30 cellular contexts compared by ENCODE assay signal in genomic region chr15:68220967-68221366, GRCh38.
"Had no signal": no experiment of that assay in that cellular context is flagged by ENCODE, and none has a peak within 500 bp of the region (broad histone marks: within the 10 kb centered on the region; RNA-seq: fewer than 3 reads in every experiment).

No MANE protein-coding gene starts in this region.

- H3K9me3 Mint-ChIP-seq: activated naive CD4-positive, alpha-beta T cell treated with anti-CD3 and anti-CD28 coated beads for 36 hours; activated naive CD8-positive, alpha-beta T cell treated with anti-CD3 and anti-CD28 coated beads for 36 hours; dendritic cell treated with granulocyte-macrophage colony-stimulating factor and Interleukin-4, amounts not matched to agents 40 ng/mL and 50 ng/mL, for 4 days; naive B cell had no signal

- H3K27me3 Mint-ChIP-seq: activated CD4-positive, alpha-beta T cell treated with anti-CD3 and anti-CD28 coated beads for 36 hours; activated naive CD8-positive, alpha-beta T cell treated with anti-CD3 and anti-CD28 coated beads for 36 hours; dendritic cell treated with granulocyte-macrophage colony-stimulating factor and Interleukin-4, amounts not matched to agents 40 ng/mL and 50 ng/mL, for 4 days; naive B cell had no signal

- H3K4me3 Mint-ChIP-seq: activated CD4-positive, alpha-beta T cell treated with anti-CD3 and anti-CD28 coated beads for 36 hours; activated CD8-positive, alpha-beta T cell treated with anti-CD3 and anti-CD28 coated beads, Interleukin-2, amount 10 ng/mL, durations not matched to agents 7 days and 5 days; activated naive CD4-positive, alpha-beta T cell treated with anti-CD3 and anti-CD28 coated beads for 36 hours; activated naive CD8-positive, alpha-beta T cell treated with anti-CD3 and anti-CD28 coated beads for 36 hours; brain; dendritic cell treated with granulocyte-macrophage colony-stimulating factor and Interleukin-4, amounts not matched to agents 40 ng/mL and 50 ng/mL, for 4 days; endodermal cell; mesothelial cell of epicardium; naive B cell; nephron progenitor cell had no signal

- H3K36me3 ChIP-seq: adrenal gland, cardiac muscle cell, neutrophil, ovary, prostate gland, tibial artery had no signal

- DNase-seq: activated CD4-positive, alpha-beta T cell treated with anti-CD3 and anti-CD28 coated beads for 36 hours; activated CD4-positive, CD25-positive, alpha-beta regulatory T cell; activated CD8-positive, alpha-beta T cell treated with anti-CD3 and anti-CD28 coated beads, Interleukin-2, amount 10 ng/mL, durations not matched to agents 7 days and 5 days; activated effector memory CD4-positive, alpha-beta T cell treated with Interleukin-2 at 50 U/mL for 16 hours; activated naive CD4-positive, alpha-beta T cell treated with anti-CD3 and anti-CD28 coated beads for 36 hours; activated naive CD8-positive, alpha-beta T cell treated with anti-CD3 and anti-CD28 coated beads for 36 hours; endodermal cell; foreskin keratinocyte; hypothalamus; kidney glomerular epithelial cell; left ventricle myocardium inferior; mammary epithelial cell; naive B cell; nephron progenitor cell; retina; stimulated activated CD4-positive, alpha-beta T cell treated with anti-CD3 and anti-CD28 coated beads, Interleukin-15, amount 100 ng/mL, for 24 hours; stimulated activated CD4-positive, alpha-beta T cell treated with anti-CD3 and anti-CD28 coated beads, Interleukin-2, amount 100 ng/mL, for 24 hours; stimulated activated naive CD4-positive, alpha-beta T cell had no signal

- H3K4me1 Mint-ChIP-seq: endodermal cell, mesothelial cell of epicardium had no signal

- H3K27ac Mint-ChIP-seq: activated CD4-positive, alpha-beta T cell treated with anti-CD3 and anti-CD28 coated beads for 36 hours; activated CD8-positive, alpha-beta T cell treated with anti-CD3 and anti-CD28 coated beads, Interleukin-2, amount 10 ng/mL, durations not matched to agents 7 days and 5 days; activated naive CD4-positive, alpha-beta T cell treated with anti-CD3 and anti-CD28 coated beads for 36 hours; activated naive CD8-positive, alpha-beta T cell treated with anti-CD3 and anti-CD28 coated beads for 36 hours; brain; dendritic cell treated with granulocyte-macrophage colony-stimulating factor and Interleukin-4, amounts not matched to agents 40 ng/mL and 50 ng/mL, for 4 days; endodermal cell; mesothelial cell of epicardium; nephron progenitor cell had no signal

- H3K27ac ChIP-seq: adrenal gland, cardiac muscle cell, foreskin keratinocyte, heart left ventricle, left ventricle myocardium inferior, neutrophil, ovary, prostate gland, suprapubic skin, tibial artery had no signal

- ATAC-seq: activated CD4-positive, alpha-beta T cell treated with anti-CD3 and anti-CD28 coated beads for 36 hours; activated CD8-positive, alpha-beta T cell treated with anti-CD3 and anti-CD28 coated beads, Interleukin-2, amount 10 ng/mL, durations not matched to agents 7 days and 5 days; esophagus mucosa; foreskin keratinocyte; heart left ventricle had no signal

- H3K4me1 ChIP-seq: foreskin keratinocyte, left ventricle myocardium inferior, prostate gland, suprapubic skin, tibial artery had no signal

- H3K27me3 ChIP-seq: adrenal gland, cardiac muscle cell, foreskin keratinocyte, heart left ventricle, neutrophil, ovary, suprapubic skin, tibial artery had no signal

- H3K9me3 ChIP-seq: adrenal gland, heart left ventricle, left ventricle myocardium inferior, neutrophil, ovary, prostate gland, suprapubic skin, tibial artery had no signal

- H3K4me3 ChIP-seq: adrenal gland, cardiac muscle cell, heart left ventricle, left ventricle myocardium inferior, ovary, prostate gland, suprapubic skin, tibial artery had no signal
